12 cellular contexts compared by ENCODE assay signal in genomic region chr14:103084021-103084919, GRCh38. TPM values are rescaled to one million over a fixed set of nuclear protein-coding genes. Genes with fewer than 3 reads are reported as not detected.
A peak's percentile ranks its signal among the peaks of the same experiment; 100 is the strongest.
DNase-seq lines count a peak whose midpoint lies in the region; ATAC-seq and TF ChIP-seq lines count a peak whose summit lies in the region.
"Had no signal": no experiment of that assay in that cellular context is flagged by ENCODE, and none has a peak within 500 bp of the region (broad histone marks: within the 10 kb centered on the region; RNA-seq: fewer than 3 reads in every experiment).

LBHD2 (plus strand) TSS chr14:103084210; CDS start chr14:103086013, 1,803 bp downstream.

- DNase-seq in NCI-H82 (lab: John Stamatoyannopoulos, UW) (peak; percentile 24), NCI-H82 treated with DMSO at 0.1 percent for 48 hours (lab: John Stamatoyannopoulos, UW; ENCODE audit: unreplicated experiment) (no peak), endothelial cell (ENCODE audit: low spot score) (peak; percentile 39), right lobe of liver (peak in 1 of 3 donors; percentile 53), type B pancreatic cell (ENCODE audit: extremely low spot score, unreplicated experiment) (no peak), NCI-H2081 treated with DMSO at 0.1 percent for 48 hours (lab: John Stamatoyannopoulos, UW) (no peak), NCI-H2107 (lab: John Stamatoyannopoulos, UW) (no peak)
- DNase-seq: activated naive CD8-positive, alpha-beta T cell treated with anti-CD3 and anti-CD28 coated beads, Interleukin-2, amount 50 U/mL, for 24 hours; effector CD8-positive, alpha-beta T cell; EL had no signal

- H3K9me3 ChIP-seq in right lobe of liver, result no peaks in the 10 kb centered on the region

- no peaks in the 10 kb centered on the region for H3K36me3 ChIP-seq in right lobe of liver

- no peak within 1 kb of the TSS for H3K27ac ChIP-seq in right lobe of liver

- H3K4me3 ChIP-seq in right lobe of liver, result no peak within 1 kb of the TSS

- TF ChIP-seq CTCF in endothelial cell (IDR thresholded peaks at IDR 0.05; ENCODE audit: unreplicated experiment), result no peak
- TF ChIP-seq CTCF in right lobe of liver (IDR thresholded peaks at IDR 0.05), result no peak
- TF ChIP-seq CTCF in type B pancreatic cell (conservative IDR thresholded peaks at IDR 0.05), result no peak

- ATAC-seq in right lobe of liver, result peak; percentile 22 to 56 (median 30)
- no peak for ATAC-seq in HG03442 (IDR thresholded peaks at IDR 0.05; ENCODE audit: unreplicated experiment)
- ATAC-seq: activated naive CD8-positive, alpha-beta T cell treated with anti-CD3 and anti-CD28 coated beads, Interleukin-2, amount 50 U/mL, for 24 hours had no signal

- no peaks in the 10 kb centered on the region for H3K36me3 Mint-ChIP-seq in endothelial cell (ENCODE audit: low read depth, unreplicated experiment)
- H3K36me3 Mint-ChIP-seq in type B pancreatic cell, result no peaks in the 10 kb centered on the region

- H3K27ac Mint-ChIP-seq in endothelial cell (ENCODE audit: unreplicated experiment) (no peak within 1 kb of the TSS), type B pancreatic cell (no peak within 1 kb of the TSS)
- H3K27ac Mint-ChIP-seq: activated naive CD8-positive, alpha-beta T cell treated with anti-CD3 and anti-CD28 coated beads, Interleukin-2, amount 50 U/mL, for 24 hours; stimulated activated naive CD8-positive, alpha-beta T cell treated with anti-CD3 and anti-CD28 coated beads, Interleukin-15, Interleukin-2, amounts not matched to agents 100 ng/mL and 50 ng/mL, for 24 hours had no signal

- 25% methylated on average over 16 of the region's 61 CpGs for WGBS in right lobe of liver (ENCODE audit: insufficient coverage, low coverage, low lambda C conversion rate, missing lambda C conversion rate)

- H3K4me1 Mint-ChIP-seq in endothelial cell (ENCODE audit: unreplicated experiment), result no peaks in the 10 kb centered on the region
- H3K4me1 Mint-ChIP-seq in type B pancreatic cell (ENCODE audit: unreplicated experiment), result no peaks in the 10 kb centered on the region
- H3K4me1 Mint-ChIP-seq: activated naive CD8-positive, alpha-beta T cell treated with anti-CD3 and anti-CD28 coated beads, Interleukin-2, amount 50 U/mL, for 24 hours had no signal

- peaks cover 5% of the 10 kb centered on the region for H3K27me3 Mint-ChIP-seq in endothelial cell (ENCODE audit: unreplicated experiment)
- H3K27me3 Mint-ChIP-seq in type B pancreatic cell, result peaks cover 21% of the 10 kb centered on the region

- intact Hi-C loops in right lobe of liver (cut with DNase I), result no loop called here

- H3K9me3 Mint-ChIP-seq in endothelial cell (ENCODE audit: unreplicated experiment) (no peaks in the 10 kb centered on the region), type B pancreatic cell (no peaks in the 10 kb centered on the region)
- H3K9me3 Mint-ChIP-seq: activated naive CD8-positive, alpha-beta T cell treated with anti-CD3 and anti-CD28 coated beads, Interleukin-2, amount 50 U/mL, for 24 hours; stimulated activated naive CD8-positive, alpha-beta T cell treated with anti-CD3 and anti-CD28 coated beads, Interleukin-15, Interleukin-2, amounts not matched to agents 100 ng/mL and 50 ng/mL, for 24 hours had no signal

- no peak for TF ChIP-seq POLR2A in right lobe of liver (IDR thresholded peaks at IDR 0.05)

- H3K27me3 ChIP-seq in right lobe of liver, result no peaks in the 10 kb centered on the region

- H3K4me1 ChIP-seq in right lobe of liver, result no peaks in the 10 kb centered on the region

- H3K4me3 Mint-ChIP-seq in endothelial cell (ENCODE audit: unreplicated experiment) (no peak within 1 kb of the TSS), type B pancreatic cell (peak within 1 kb of the TSS; percentile 57)
- H3K4me3 Mint-ChIP-seq: activated naive CD8-positive, alpha-beta T cell treated with anti-CD3 and anti-CD28 coated beads, Interleukin-2, amount 50 U/mL, for 24 hours; stimulated activated naive CD8-positive, alpha-beta T cell treated with anti-CD3 and anti-CD28 coated beads, Interleukin-15, Interleukin-2, amounts not matched to agents 100 ng/mL and 50 ng/mL, for 24 hours had no signal

RNA-seq across cellular contexts. Expression of gene LBHD2, which starts in this region (rescaled TPM):
- total RNA-seq in endothelial cell (ENCODE audit: unreplicated experiment), result not detected
- not detected for total RNA-seq in right lobe of liver
- not detected in 2 replicates for total RNA-seq in type B pancreatic cell (ENCODE audit: low replicate concordance)

Comparison
In these comparisons a context has a peak if more than half of its experiments do, and no peak if none do; other contexts are left out.
1. Peak in DNase-seq in endothelial cell; RNA of the gene not detected or under 1 TPM.
2. Peak in ATAC-seq in right lobe of liver; RNA of the gene not detected or under 1 TPM.